10 cellular contexts compared by ENCODE assay signal in genomic region chr1:34792868-34793727, GRCh38. TPM values are rescaled to one million over a fixed set of nuclear protein-coding genes. Genes with fewer than 3 reads are reported as not detected.
A peak's percentile ranks its signal among the peaks of the same experiment; 100 is the strongest.
DNase-seq lines count a peak whose midpoint lies in the region; ATAC-seq, FAIRE-seq and TF ChIP-seq lines count a peak whose summit lies in the region.
"Had no signal": no experiment of that assay in that cellular context is flagged by ENCODE, and none has a peak within 500 bp of the region (broad histone marks: within the 10 kb centered on the region; RNA-seq: fewer than 3 reads in every experiment).

Gene GJA4 (plus strand): TSS chr1:34792999. CDS start chr1:34794214, 1,215 bp downstream.

- peak in 2 of 4 donors; percentile 34 to 38 for ATAC-seq in psoas muscle
- no peak for ATAC-seq in GM19395 (IDR thresholded peaks at IDR 0.05; ENCODE audit: unreplicated experiment)
- ATAC-seq in GM21825 (IDR thresholded peaks at IDR 0.05; ENCODE audit: unreplicated experiment), result no peak

- H3K4me3 Mint-ChIP-seq in astrocyte (ENCODE audit: unreplicated experiment), result no peak within 1 kb of the TSS

- no peak within 1 kb of the TSS for H3K27ac Mint-ChIP-seq in astrocyte (ENCODE audit: unreplicated experiment)

- H3K36me3 Mint-ChIP-seq in astrocyte (ENCODE audit: low read depth, unreplicated experiment), result peaks cover 14% of the 10 kb centered on the region

- peaks cover 2% of the 10 kb centered on the region for H3K4me1 Mint-ChIP-seq in astrocyte (ENCODE audit: low read depth, unreplicated experiment)

- peak within 1 kb of the TSS; percentile 44 for H3K4me2 ChIP-seq in astrocyte (ENCODE audit: low read length)

- TF ChIP-seq CTCF in astrocyte (IDR thresholded peaks at IDR 0.05; ENCODE audit: insufficient read depth, low read depth, low read length), result no peak
- no peak for TF ChIP-seq CTCF in psoas muscle (IDR thresholded peaks at IDR 0.05)

- H3K4me1 ChIP-seq in HUES48 (ENCODE audit: control insufficient read depth, insufficient read depth, low read length) (no peaks in the 10 kb centered on the region), astrocyte (ENCODE audit: insufficient read depth, low read length) (no peaks in the 10 kb centered on the region), psoas muscle (peaks cover 3% of the 10 kb centered on the region)

- peaks cover 9% of the 10 kb centered on the region for H3K9me3 Mint-ChIP-seq in astrocyte (ENCODE audit: unreplicated experiment)

- DNase-seq in astrocyte (ENCODE audit: low read depth) (no peak), psoas muscle (no peak), HuH-7.5 (ENCODE audit: low spot score) (no peak), COLO829 (ENCODE audit: low spot score) (no peak)
- DNase-seq: NCI-H187 treated with DMSO at 0.1 percent for 48 hours had no signal

- no peak for FAIRE-seq in astrocyte (lab: Jason Lieb, UNC)

- peaks cover 19% of the 10 kb centered on the region for H3K27me3 ChIP-seq in HUES48 (ENCODE audit: control insufficient read depth, insufficient read depth, low read length)
- H3K27me3 ChIP-seq in astrocyte (ENCODE audit: insufficient read depth, low read length), result peaks cover 19% of the 10 kb centered on the region
- H3K27me3 ChIP-seq in psoas muscle (ENCODE audit: insufficient read depth in 3 of 3, low read length in 2 of 3), result peaks cover 0 to 4% (median 0%) of the 10 kb centered on the region in 3 donors

- H3K27ac ChIP-seq in HUES48 (ENCODE audit: low read depth, low read length), result no peak within 1 kb of the TSS
- no peak within 1 kb of the TSS for H3K27ac ChIP-seq in astrocyte (ENCODE audit: low read depth, low read length)
- H3K27ac ChIP-seq in psoas muscle, result peak within 1 kb of the TSS; percentile 50
- H3K27ac ChIP-seq: SK-N-MC had no signal

- H3K27me3 Mint-ChIP-seq in astrocyte (ENCODE audit: low read depth, unreplicated experiment), result peaks cover 78% of the 10 kb centered on the region

- WGBS in psoas muscle, 3 donors, result 9 to 12% (median 11%) methylated on average over 36 to 45 of the region's 45 CpGs

- no peaks in the 10 kb centered on the region for H3K36me3 ChIP-seq in HUES48 (ENCODE audit: control insufficient read depth, insufficient read depth, low read length)
- H3K36me3 ChIP-seq in astrocyte (ENCODE audit: insufficient read depth, low read length), result no peaks in the 10 kb centered on the region
- peaks cover 0 to 36% of the 10 kb centered on the region in 2 donors for H3K36me3 ChIP-seq in psoas muscle (ENCODE audit: insufficient read depth in 1 of 2, low read depth in 1 of 2)

- no peaks in the 10 kb centered on the region for H4K20me1 ChIP-seq in astrocyte (ENCODE audit: insufficient read depth, low read length)

- H3K9me3 ChIP-seq in HUES48 (ENCODE audit: control insufficient read depth, insufficient read depth, low read length) (no peaks in the 10 kb centered on the region), astrocyte (ENCODE audit: insufficient read depth, low read depth, low read length) (no peaks in the 10 kb centered on the region), iPS-18c (ENCODE audit: control insufficient read depth, insufficient read depth, low read length) (no peaks in the 10 kb centered on the region), psoas muscle (no peaks in the 10 kb centered on the region)

- no peaks in the 10 kb centered on the region for H3K79me2 ChIP-seq in astrocyte (ENCODE audit: insufficient read depth, low read length)

- intact Hi-C loops in psoas muscle (cut with DNase I), result no loop called here

- H3K4me3 ChIP-seq in HUES48 (ENCODE audit: low read depth, low read length) (peak within 1 kb of the TSS; percentile 62), astrocyte (ENCODE audit: insufficient read depth, low read depth, low read length) (no peak within 1 kb of the TSS), iPS-18c (ENCODE audit: insufficient read depth, low read depth, low read length) (peak within 1 kb of the TSS; percentile 41), psoas muscle (peak within 1 kb of the TSS; percentile 63)
- H3K4me3 ChIP-seq: SK-N-MC had no signal

- H3K9ac ChIP-seq in HUES48 (ENCODE audit: low read depth, low read length), result no peak within 1 kb of the TSS
- H3K9ac ChIP-seq in astrocyte (ENCODE audit: low read length), result no peak within 1 kb of the TSS

- no peak within 1 kb of the TSS for H2AFZ ChIP-seq in astrocyte (ENCODE audit: low read depth, low read length)

RNA-seq across cellular contexts. Expression of gene GJA4, which starts in this region (rescaled TPM):
- not detected in 2 replicates for total RNA-seq in astrocyte
- total RNA-seq in psoas muscle, result 10 to 100 TPM in 2 of 4 donors, 1 to 10 TPM in 2; 9.1 to 19.7 (median 11.0) TPM
- polyA plus RNA-seq in psoas muscle, result 10 to 100 TPM in 2 of 3 donors, 1 to 10 TPM in 1; 9.3 to 13.0 (median 11.6) TPM

Comparison
In these comparisons a context has a peak if more than half of its experiments do, and no peak if none do; other contexts are left out.
1. RNA of gene GJA4 (total RNA-seq): 9.1 to 19.7 TPM in psoas muscle; not detected in astrocyte; every median in the first group is over 10 times any median in the second.